Comparison of ENCODE assay signal across 2 cellular contexts in the genomic region with DNA sequence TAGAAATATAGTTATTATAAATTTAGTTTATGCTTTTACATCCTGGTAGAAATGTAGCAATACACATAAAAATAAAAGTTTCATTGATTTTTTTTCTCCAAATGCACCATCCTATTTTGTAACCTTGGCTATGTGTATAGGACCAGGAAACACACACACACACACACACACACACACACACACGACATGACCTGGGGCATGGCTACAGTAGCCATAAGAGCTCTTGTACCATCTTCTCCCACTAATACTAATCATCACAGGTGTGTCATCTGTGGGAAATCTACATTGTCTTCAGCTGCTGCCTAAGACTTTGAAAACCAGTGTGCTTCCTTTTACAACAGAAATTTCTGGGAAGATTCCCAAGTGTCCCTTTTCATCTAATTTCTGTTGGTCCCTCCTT.
TF ChIP-seq lines count a peak whose summit lies in the region.

No MANE protein-coding gene starts in this region.

TF ChIP-seq in IMR-90, 13 proteins besides CTCF, POLR2A, EP300 and RAD21:
- TF ChIP-seq BHLHE40 (IDR thresholded peaks at IDR 0.05; ENCODE audit: low read depth, low read length) (no peak), FOS (IDR thresholded peaks at IDR 0.05; ENCODE audit: low read depth, low read length) (no peak), SMC3 (IDR thresholded peaks at IDR 0.05; ENCODE audit: low read depth, low read length) (no peak), CHD1 (IDR thresholded peaks at IDR 0.05; ENCODE audit: low read depth, low read length) (no peak), NFE2L2 (IDR thresholded peaks at IDR 0.05; ENCODE audit: low read depth, low read length) (no peak), MAFK (IDR thresholded peaks at IDR 0.05; ENCODE audit: low read depth, low read length) (no peak), RFX5 (IDR thresholded peaks at IDR 0.05; ENCODE audit: low read depth, low read length) (no peak), MXI1 (IDR thresholded peaks at IDR 0.05; ENCODE audit: borderline replicate concordance, low read depth, low read length) (no peak), MAZ (IDR thresholded peaks at IDR 0.05; ENCODE audit: borderline replicate concordance, low read depth, low read length) (no peak), CEBPB (IDR thresholded peaks at IDR 0.05; ENCODE audit: low read depth, low read length) (no peak), RCOR1 (IDR thresholded peaks at IDR 0.05; ENCODE audit: insufficient replicate concordance, low read length) (no peak)
- TF ChIP-seq, protein P1, sequence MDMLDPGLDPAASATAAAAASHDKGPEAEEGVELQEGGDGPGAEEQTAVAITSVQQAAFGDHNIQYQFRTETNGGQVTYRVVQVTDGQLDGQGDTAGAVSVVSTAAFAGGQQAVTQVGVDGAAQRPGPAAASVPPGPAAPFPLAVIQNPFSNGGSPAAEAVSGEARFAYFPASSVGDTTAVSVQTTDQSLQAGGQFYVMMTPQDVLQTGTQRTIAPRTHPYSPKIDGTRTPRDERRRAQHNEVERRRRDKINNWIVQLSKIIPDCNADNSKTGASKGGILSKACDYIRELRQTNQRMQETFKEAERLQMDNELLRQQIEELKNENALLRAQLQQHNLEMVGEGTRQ (IDR thresholded peaks at IDR 0.05; ENCODE audit: low read depth, low read length) = no peak
- TF ChIP-seq, protein P2, sequence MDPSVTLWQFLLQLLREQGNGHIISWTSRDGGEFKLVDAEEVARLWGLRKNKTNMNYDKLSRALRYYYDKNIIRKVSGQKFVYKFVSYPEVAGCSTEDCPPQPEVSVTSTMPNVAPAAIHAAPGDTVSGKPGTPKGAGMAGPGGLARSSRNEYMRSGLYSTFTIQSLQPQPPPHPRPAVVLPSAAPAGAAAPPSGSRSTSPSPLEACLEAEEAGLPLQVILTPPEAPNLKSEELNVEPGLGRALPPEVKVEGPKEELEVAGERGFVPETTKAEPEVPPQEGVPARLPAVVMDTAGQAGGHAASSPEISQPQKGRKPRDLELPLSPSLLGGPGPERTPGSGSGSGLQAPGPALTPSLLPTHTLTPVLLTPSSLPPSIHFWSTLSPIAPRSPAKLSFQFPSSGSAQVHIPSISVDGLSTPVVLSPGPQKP (IDR thresholded peaks at IDR 0.05; ENCODE audit: borderline replicate concordance, low read depth, low read length) = no peak

TF ChIP-seq in H1, 55 proteins besides CTCF, POLR2A, EP300 and RAD21:
- no peak for TF ChIP-seq NRF1 (IDR thresholded peaks at IDR 0.05; ENCODE audit: low read depth, low read length)
- TF ChIP-seq KDM4A (IDR thresholded peaks at IDR 0.05; ENCODE audit: low read depth, low read length, severe bottlenecking) = no peak
- no peak for TF ChIP-seq CBX5 (IDR thresholded peaks at IDR 0.05; ENCODE audit: low read depth, low read length)
- TF ChIP-seq GABPA (IDR thresholded peaks at IDR 0.05; ENCODE audit: borderline replicate concordance, insufficient read depth, low read length) = no peak
- no peak for TF ChIP-seq HDAC2 (IDR thresholded peaks at IDR 0.05; ENCODE audit: borderline replicate concordance in 1 of 2, low read depth in 2 of 2, low read length in 2 of 2)
- no peak for TF ChIP-seq GTF2F1 (IDR thresholded peaks at IDR 0.05; ENCODE audit: borderline replicate concordance, low read depth, low read length)
- no peak for TF ChIP-seq EGR1 (IDR thresholded peaks at IDR 0.05; ENCODE audit: borderline replicate concordance, low read depth, low read length)
- no peak for TF ChIP-seq RFX5 (IDR thresholded peaks at IDR 0.05; ENCODE audit: borderline replicate concordance, low read depth, low read length)
- TF ChIP-seq, protein P3, sequence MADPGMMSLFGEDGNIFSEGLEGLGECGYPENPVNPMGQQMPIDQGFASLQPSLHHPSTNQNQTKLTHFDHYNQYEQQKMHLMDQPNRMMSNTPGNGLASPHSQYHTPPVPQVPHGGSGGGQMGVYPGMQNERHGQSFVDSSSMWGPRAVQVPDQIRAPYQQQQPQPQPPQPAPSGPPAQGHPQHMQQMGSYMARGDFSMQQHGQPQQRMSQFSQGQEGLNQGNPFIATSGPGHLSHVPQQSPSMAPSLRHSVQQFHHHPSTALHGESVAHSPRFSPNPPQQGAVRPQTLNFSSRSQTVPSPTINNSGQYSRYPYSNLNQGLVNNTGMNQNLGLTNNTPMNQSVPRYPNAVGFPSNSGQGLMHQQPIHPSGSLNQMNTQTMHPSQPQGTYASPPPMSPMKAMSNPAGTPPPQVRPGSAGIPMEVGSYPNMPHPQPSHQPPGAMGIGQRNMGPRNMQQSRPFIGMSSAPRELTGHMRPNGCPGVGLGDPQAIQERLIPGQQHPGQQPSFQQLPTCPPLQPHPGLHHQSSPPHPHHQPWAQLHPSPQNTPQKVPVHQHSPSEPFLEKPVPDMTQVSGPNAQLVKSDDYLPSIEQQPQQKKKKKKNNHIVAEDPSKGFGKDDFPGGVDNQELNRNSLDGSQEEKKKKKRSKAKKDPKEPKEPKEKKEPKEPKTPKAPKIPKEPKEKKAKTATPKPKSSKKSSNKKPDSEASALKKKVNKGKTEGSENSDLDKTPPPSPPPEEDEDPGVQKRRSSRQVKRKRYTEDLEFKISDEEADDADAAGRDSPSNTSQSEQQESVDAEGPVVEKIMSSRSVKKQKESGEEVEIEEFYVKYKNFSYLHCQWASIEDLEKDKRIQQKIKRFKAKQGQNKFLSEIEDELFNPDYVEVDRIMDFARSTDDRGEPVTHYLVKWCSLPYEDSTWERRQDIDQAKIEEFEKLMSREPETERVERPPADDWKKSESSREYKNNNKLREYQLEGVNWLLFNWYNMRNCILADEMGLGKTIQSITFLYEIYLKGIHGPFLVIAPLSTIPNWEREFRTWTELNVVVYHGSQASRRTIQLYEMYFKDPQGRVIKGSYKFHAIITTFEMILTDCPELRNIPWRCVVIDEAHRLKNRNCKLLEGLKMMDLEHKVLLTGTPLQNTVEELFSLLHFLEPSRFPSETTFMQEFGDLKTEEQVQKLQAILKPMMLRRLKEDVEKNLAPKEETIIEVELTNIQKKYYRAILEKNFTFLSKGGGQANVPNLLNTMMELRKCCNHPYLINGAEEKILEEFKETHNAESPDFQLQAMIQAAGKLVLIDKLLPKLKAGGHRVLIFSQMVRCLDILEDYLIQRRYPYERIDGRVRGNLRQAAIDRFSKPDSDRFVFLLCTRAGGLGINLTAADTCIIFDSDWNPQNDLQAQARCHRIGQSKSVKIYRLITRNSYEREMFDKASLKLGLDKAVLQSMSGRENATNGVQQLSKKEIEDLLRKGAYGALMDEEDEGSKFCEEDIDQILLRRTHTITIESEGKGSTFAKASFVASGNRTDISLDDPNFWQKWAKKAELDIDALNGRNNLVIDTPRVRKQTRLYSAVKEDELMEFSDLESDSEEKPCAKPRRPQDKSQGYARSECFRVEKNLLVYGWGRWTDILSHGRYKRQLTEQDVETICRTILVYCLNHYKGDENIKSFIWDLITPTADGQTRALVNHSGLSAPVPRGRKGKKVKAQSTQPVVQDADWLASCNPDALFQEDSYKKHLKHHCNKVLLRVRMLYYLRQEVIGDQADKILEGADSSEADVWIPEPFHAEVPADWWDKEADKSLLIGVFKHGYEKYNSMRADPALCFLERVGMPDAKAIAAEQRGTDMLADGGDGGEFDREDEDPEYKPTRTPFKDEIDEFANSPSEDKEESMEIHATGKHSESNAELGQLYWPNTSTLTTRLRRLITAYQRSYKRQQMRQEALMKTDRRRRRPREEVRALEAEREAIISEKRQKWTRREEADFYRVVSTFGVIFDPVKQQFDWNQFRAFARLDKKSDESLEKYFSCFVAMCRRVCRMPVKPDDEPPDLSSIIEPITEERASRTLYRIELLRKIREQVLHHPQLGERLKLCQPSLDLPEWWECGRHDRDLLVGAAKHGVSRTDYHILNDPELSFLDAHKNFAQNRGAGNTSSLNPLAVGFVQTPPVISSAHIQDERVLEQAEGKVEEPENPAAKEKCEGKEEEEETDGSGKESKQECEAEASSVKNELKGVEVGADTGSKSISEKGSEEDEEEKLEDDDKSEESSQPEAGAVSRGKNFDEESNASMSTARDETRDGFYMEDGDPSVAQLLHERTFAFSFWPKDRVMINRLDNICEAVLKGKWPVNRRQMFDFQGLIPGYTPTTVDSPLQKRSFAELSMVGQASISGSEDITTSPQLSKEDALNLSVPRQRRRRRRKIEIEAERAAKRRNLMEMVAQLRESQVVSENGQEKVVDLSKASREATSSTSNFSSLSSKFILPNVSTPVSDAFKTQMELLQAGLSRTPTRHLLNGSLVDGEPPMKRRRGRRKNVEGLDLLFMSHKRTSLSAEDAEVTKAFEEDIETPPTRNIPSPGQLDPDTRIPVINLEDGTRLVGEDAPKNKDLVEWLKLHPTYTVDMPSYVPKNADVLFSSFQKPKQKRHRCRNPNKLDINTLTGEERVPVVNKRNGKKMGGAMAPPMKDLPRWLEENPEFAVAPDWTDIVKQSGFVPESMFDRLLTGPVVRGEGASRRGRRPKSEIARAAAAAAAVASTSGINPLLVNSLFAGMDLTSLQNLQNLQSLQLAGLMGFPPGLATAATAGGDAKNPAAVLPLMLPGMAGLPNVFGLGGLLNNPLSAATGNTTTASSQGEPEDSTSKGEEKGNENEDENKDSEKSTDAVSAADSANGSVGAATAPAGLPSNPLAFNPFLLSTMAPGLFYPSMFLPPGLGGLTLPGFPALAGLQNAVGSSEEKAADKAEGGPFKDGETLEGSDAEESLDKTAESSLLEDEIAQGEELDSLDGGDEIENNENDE (IDR thresholded peaks at IDR 0.05; ENCODE audit: insufficient replicate concordance, low read length) = no peak
- TF ChIP-seq, protein P1 (IDR thresholded peaks at IDR 0.05; ENCODE audit: low read length) = no peak
- no peak for TF ChIP-seq TEAD4 (IDR thresholded peaks at IDR 0.05; ENCODE audit: low read depth, low read length)
- no peak for TF ChIP-seq ZNF274 (IDR thresholded peaks at IDR 0.05; ENCODE audit: borderline replicate concordance, extremely low read depth, low read length)
- TF ChIP-seq RNF2 (IDR thresholded peaks at IDR 0.05; ENCODE audit: borderline replicate concordance, low read depth, low read length, missing control alignments, poor library complexity, severe bottlenecking) = no peak
- TF ChIP-seq, protein P4, sequence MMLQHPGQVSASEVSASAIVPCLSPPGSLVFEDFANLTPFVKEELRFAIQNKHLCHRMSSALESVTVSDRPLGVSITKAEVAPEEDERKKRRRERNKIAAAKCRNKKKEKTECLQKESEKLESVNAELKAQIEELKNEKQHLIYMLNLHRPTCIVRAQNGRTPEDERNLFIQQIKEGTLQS (IDR thresholded peaks at IDR 0.05; ENCODE audit: insufficient read depth, low read depth, low read length) = no peak
- no peak for TF ChIP-seq YY1 (IDR thresholded peaks at IDR 0.05; ENCODE audit: low read depth, low read length)
- TF ChIP-seq SIN3A (conservative IDR thresholded peaks at IDR 0.05 in 1 of 2, IDR thresholded peaks at IDR 0.05 in 1 of 2; ENCODE audit: low read depth in 1 of 2, low read length in 2 of 2) = no peak
- no peak for TF ChIP-seq FOSL1 (IDR thresholded peaks at IDR 0.05; ENCODE audit: insufficient read depth, low read depth, low read length)
- TF ChIP-seq RXRA (IDR thresholded peaks at IDR 0.05; ENCODE audit: insufficient read depth, low read depth, low read length) = no peak
